Comparison of ENCODE assay signal across 15 cellular contexts in genomic region chr10:74917481-74918077, GRCh38.
DNase-seq lines count a peak whose midpoint lies in the region; ATAC-seq, FAIRE-seq and TF ChIP-seq lines count a peak whose summit lies in the region.
"Had no signal": no experiment of that assay in that cellular context is flagged by ENCODE, and none has a peak within 500 bp of the region (broad histone marks: within the 10 kb centered on the region; RNA-seq: fewer than 3 reads in every experiment).

No MANE protein-coding gene starts in this region.

- H3K4me2 ChIP-seq in K562 (ENCODE audit: insufficient read depth, low read length) = no peak overlapping the region

- H3K4me3 ChIP-seq in AG04450 (ENCODE audit: low read depth, low read length) (no peak overlapping the region), HUES48 (ENCODE audit: low read depth, low read length) (no peak overlapping the region), K562 (no peak overlapping the region)
- H3K4me3 ChIP-seq: testis had no signal

- H3K4me1 ChIP-seq in HUES48 (ENCODE audit: control insufficient read depth, insufficient read depth, low read length) (peaks cover 21% of the 10 kb centered on the region), K562 (replicated peaks in 1 of 2; ENCODE audit: control insufficient read depth in 2 of 2, insufficient read depth in 2 of 2, low read length in 2 of 2) (peaks cover 9 to 14% of the 10 kb centered on the region in 2 experiments; a peak in 3 of 5 replicates)

- H3K36me3 ChIP-seq in HUES48 (ENCODE audit: control insufficient read depth, insufficient read depth, low read length) (no peaks in the 10 kb centered on the region), K562 (ENCODE audit: control insufficient read depth, insufficient read depth, low read length) (no peaks in the 10 kb centered on the region)

- no peak for TF ChIP-seq CTCF in AG04450 (IDR thresholded peaks at IDR 0.05; ENCODE audit: low read depth, low read length)
- no peak for TF ChIP-seq CTCF in K562 (IDR thresholded peaks at IDR 0.05 in 2 of 3, conservative IDR thresholded peaks at IDR 0.05 in 1 of 3; ENCODE audit: insufficient read depth in 2 of 3, low read depth in 1 of 3, low read length in 3 of 3)

- FAIRE-seq in K562 (lab: Jason Lieb, UNC) = peak; percentile 78

- H3K27ac ChIP-seq in AG04450 (ENCODE audit: low read depth, low read length) (peak overlapping the region; percentile 57), HUES48 (ENCODE audit: low read depth, low read length) (peak overlapping the region; percentile 81), K562 (ENCODE audit: extremely low read depth, low read depth, low read length) (no peak overlapping the region)
- H3K27ac ChIP-seq: C4-2B had no signal

- ATAC-seq in K562 (no peak; the same call in 2 of the 3 replicates), GM19035 (IDR thresholded peaks at IDR 0.05; ENCODE audit: unreplicated experiment) (no peak)
- ATAC-seq: naive thymus-derived CD8-positive, alpha-beta T cell had no signal

- TF ChIP-seq EP300 in K562 (IDR thresholded peaks at IDR 0.05; ENCODE audit: low read length) = no peak

- H3K27me3 ChIP-seq in AG04450 (ENCODE audit: control insufficient read depth, insufficient read depth, low read length) (no peaks in the 10 kb centered on the region), HUES48 (ENCODE audit: control insufficient read depth, insufficient read depth, low read length) (no peaks in the 10 kb centered on the region), K562 (ENCODE audit: control insufficient read depth in 2 of 2, insufficient read depth in 2 of 2, low read length in 2 of 2) (no peaks in the 10 kb centered on the region)
- H3K27me3 ChIP-seq: testis had no signal

- H3K9me3 ChIP-seq in AG04450 (ENCODE audit: control insufficient read depth, insufficient read depth, low read length) (peaks cover 6% of the 10 kb centered on the region), HUES48 (ENCODE audit: control insufficient read depth, insufficient read depth, low read length) (peaks cover 7% of the 10 kb centered on the region; the same call in 1 of the 2 replicates), K562 (replicated peaks; ENCODE audit: control insufficient read depth, insufficient read depth, low read depth, low read length) (no peaks in the 10 kb centered on the region)
- H3K9me3 ChIP-seq: testis had no signal

- no peak for DNase-seq in AG04450 (ENCODE audit: low read depth, low spot score)
- peak in 1 of 4 experiments; percentile 15 for DNase-seq in K562 (ENCODE audit: extremely low read depth in 1 of 4, low spot score in 3 of 4)
- DNase-seq in iris pigment epithelial cell (ENCODE audit: low read depth) = peak; percentile 78
- no peak for DNase-seq in NCI-H510A treated with DMSO at 0.1 percent for 48 hours (lab: John Stamatoyannopoulos, UW)
- no peak for DNase-seq in NCI-H1436 treated with DMSO at 0.1 percent for 48 hours (lab: John Stamatoyannopoulos, UW)
- DNase-seq in DMS79 (lab: John Stamatoyannopoulos, UW) = no peak
- DNase-seq: activated CD4-positive, alpha-beta memory T cell treated with anti-CD3 and anti-CD28 coated beads for 36 hours; anterior cingulate cortex; naive thymus-derived CD8-positive, alpha-beta T cell; NCI-H1417; SHP77 treated with DMSO at 0.1 percent for 48 hours; testis had no signal

- CTCF ChIA-PET in AG04450 (lab: Charles Lee) = no interaction called here
- CTCF ChIA-PET in K562 (lab: Yijun Ruan, JAX; ENCODE audit: low intra/inter-chr PET ratio) = no interaction called here

- no peak for TF ChIP-seq POLR2A in K562 (conservative IDR thresholded peaks at IDR 0.05)

- in situ Hi-C loops in K562 (cut with MboI) = no loop called here

- intact Hi-C loops in K562 (cut with micrococcal nuclease) = no loop called here

- H4K20me1 ChIP-seq in K562 (replicated peaks; ENCODE audit: control insufficient read depth, insufficient read depth, low read length) = no peaks in the 10 kb centered on the region

- H2AFZ ChIP-seq in K562 (ENCODE audit: low read depth, low read length) = no peak overlapping the region

- BruUV-seq in K562 (replicated peaks; lab: Mats Ljungman, UMichigan) = no TSS peak

- no peaks in the 10 kb centered on the region for H3K79me2 ChIP-seq in K562 (ENCODE audit: control insufficient read depth, insufficient read depth, low read length)

- no peaks in the 10 kb centered on the region for H3K9me1 ChIP-seq in K562 (ENCODE audit: control insufficient read depth, insufficient read depth, low read length)

- no peak overlapping the region for H3K9ac ChIP-seq in HUES48 (ENCODE audit: low read depth, low read length)
- no peak overlapping the region for H3K9ac ChIP-seq in K562 (ENCODE audit: insufficient read depth in 1 of 2, low read depth in 2 of 2, low read length in 2 of 2)

- POLR2A ChIA-PET in AG04450 (lab: Yijun Ruan, JAX) = no interaction called here
- POLR2A ChIA-PET in K562 (lab: Yijun Ruan, JAX) = interaction anchor here (0.5 kb wide), 1 partner anchor 29 kb away, joined by 3 read pairs; no protein-coding TSS in a partner anchor

- no peak for TF ChIP-seq RAD21 in K562 (CRISPR knock-in tag; conservative IDR thresholded peaks at IDR 0.05 in 1 of 2, IDR thresholded peaks at IDR 0.05 in 1 of 2)

TF ChIP-seq in K562, 482 proteins besides CTCF, POLR2A, EP300 and RAD21:
- TF ChIP-seq MAFK (IDR thresholded peaks at IDR 0.05; ENCODE audit: low read length) (peak; percentile 85), BCOR (IDR thresholded peaks at IDR 0.05) (no peak), BACH1 (tag; IDR thresholded peaks at IDR 0.05) (peak; percentile 92), NFE2 (IDR thresholded peaks at IDR 0.05; ENCODE audit: low read depth) (peak; percentile 56), SMARCA4 (IDR thresholded peaks at IDR 0.05) (0 out of 2 replicates have a peak, but pooled peaks have one; percentile 36), C11orf30 (IDR thresholded peaks at IDR 0.05; ENCODE audit: low read depth) (peak; percentile 97), ZNF347 (CRISPR knock-in tag; IDR thresholded peaks at IDR 0.05; ENCODE audit: low read depth) (no peak), ATF3 (IDR thresholded peaks at IDR 0.05) (0 out of 2 replicates have a peak, but pooled peaks have one; percentile 19), ATF3 (CRISPR knock-in tag; conservative IDR thresholded peaks at IDR 0.05) (no peak), EHMT2 (IDR thresholded peaks at IDR 0.05) (peak; percentile 50; the same call in 1 of the 2 replicates), MAFF (IDR thresholded peaks at IDR 0.05; ENCODE audit: low read length) (peak; percentile 81; the same call in 1 of the 2 replicates), ZNF431 (CRISPR knock-in tag; IDR thresholded peaks at IDR 0.05) (no peak), SMARCC2 (IDR thresholded peaks at IDR 0.05; ENCODE audit: low read depth) (0 out of 2 replicates have a peak, but pooled peaks have one; percentile 46), MAFG (tag; conservative IDR thresholded peaks at IDR 0.05) (peak; percentile 94), JUND (IDR thresholded peaks at IDR 0.05; ENCODE audit: borderline replicate concordance, low read depth, low read length) (no peak), JUND (tag; IDR thresholded peaks at IDR 0.05; ENCODE audit: borderline replicate concordance, low read depth, low read length) (0 out of 3 replicates have a peak, but pooled peaks have one; percentile 40), SOX6 (IDR thresholded peaks at IDR 0.05) (peak; percentile 56; the same call in 1 of the 2 replicates), ZNF316 (IDR thresholded peaks at IDR 0.05) (peak; percentile 98)
TF ChIP-seq in K562: peak in this region for 13.
